Comparison of ENCODE assay signal across 11 cellular contexts in the genomic region with DNA sequence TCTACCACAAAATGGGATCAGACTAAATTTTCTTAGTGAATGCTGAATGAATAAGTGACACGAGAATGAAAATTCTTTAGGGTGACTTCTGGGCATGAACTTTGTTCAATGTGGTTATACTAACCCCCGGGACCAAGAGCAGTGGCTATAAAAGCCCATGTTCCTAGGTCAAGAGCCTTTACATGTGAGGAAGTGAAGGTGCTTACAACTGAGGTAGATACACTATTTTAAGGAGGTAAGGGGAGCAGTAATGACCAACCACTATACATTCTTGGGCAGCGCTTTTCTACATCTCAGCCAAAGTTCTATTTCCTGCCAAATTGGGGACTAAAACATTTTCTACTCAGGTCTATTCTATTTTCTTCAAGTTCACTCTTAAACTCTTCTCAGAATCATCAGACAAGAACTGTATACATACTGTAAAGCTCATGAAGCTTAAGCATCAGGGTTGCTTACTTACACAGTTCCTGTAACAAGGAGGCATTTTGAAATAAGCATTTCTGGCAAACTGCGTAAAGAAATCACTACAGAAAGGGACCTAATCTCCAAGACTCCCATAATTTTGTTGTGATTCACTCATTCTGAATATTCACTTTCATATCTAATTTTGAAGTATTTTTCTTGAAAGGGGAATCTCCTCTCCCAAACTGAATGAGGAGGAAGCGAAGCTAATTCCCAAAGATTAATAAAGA. TPM values are rescaled to one million over a fixed set of nuclear protein-coding genes. Genes with fewer than 3 reads are reported as not detected.
DNase-seq lines count a peak whose midpoint lies in the region; ATAC-seq and TF ChIP-seq lines count a peak whose summit lies in the region.
"Had no signal": no experiment of that assay in that cellular context is flagged by ENCODE, and none has a peak within 500 bp of the region (broad histone marks: within the 10 kb centered on the region; RNA-seq: fewer than 3 reads in every experiment).

No MANE protein-coding gene starts in this region.

- CTCF ChIA-PET in Calu3 (lab: Charles Lee) = interaction anchor here (0.5 to 1.5 kb wide), 4 partner anchors 8 to 184 kb away, joined by 3 to 6 read pairs (median 3); no protein-coding TSS in a partner anchor
- CTCF ChIA-PET in activated CD4-positive, alpha-beta memory T cell treated with anti-CD3 and anti-CD28 coated beads for 36 hours (lab: Charles Lee) = no interaction called here
- CTCF ChIA-PET in activated CD4-positive, alpha-beta T cell treated with anti-CD3 and anti-CD28 coated beads for 36 hours (lab: Charles Lee) = interaction anchor here (0.6 kb wide), 1 partner anchor 36 kb away, joined by 4 read pairs; no protein-coding TSS in a partner anchor

- in situ Hi-C loops in GM13977 (cut with MboI; ENCODE audit: low pct_unique_long_range_greater_than_20kb, low sequenced_read_pairs, unreplicated experiment) = no loop called here

- H3K4me3 Mint-ChIP-seq in Calu3 (ENCODE audit: low read depth, unreplicated experiment) = peak overlapping the region; percentile 88
- no peak overlapping the region for H3K4me3 Mint-ChIP-seq in activated CD4-positive, alpha-beta memory T cell treated with anti-CD3 and anti-CD28 coated beads for 36 hours
- no peak overlapping the region for H3K4me3 Mint-ChIP-seq in activated CD4-positive, alpha-beta T cell treated with anti-CD3 and anti-CD28 coated beads for 36 hours

- TSS peak; percentile 41 for BruUV-seq in Calu3 (replicated peaks; lab: Mats Ljungman, UMichigan)

- peaks cover 34% of the 10 kb centered on the region for H3K4me1 Mint-ChIP-seq in Calu3 (ENCODE audit: low read depth, unreplicated experiment)
- H3K4me1 Mint-ChIP-seq in activated CD4-positive, alpha-beta memory T cell treated with anti-CD3 and anti-CD28 coated beads for 36 hours (ENCODE audit: low read depth) = peaks cover 10% of the 10 kb centered on the region
- H3K4me1 Mint-ChIP-seq in activated CD4-positive, alpha-beta T cell treated with anti-CD3 and anti-CD28 coated beads for 36 hours = peaks cover 11% of the 10 kb centered on the region

- H3K27ac Mint-ChIP-seq in Calu3 (ENCODE audit: unreplicated experiment) = peak overlapping the region; percentile 78
- H3K27ac Mint-ChIP-seq in activated CD4-positive, alpha-beta memory T cell treated with anti-CD3 and anti-CD28 coated beads for 36 hours = no peak overlapping the region
- H3K27ac Mint-ChIP-seq in activated CD4-positive, alpha-beta T cell treated with anti-CD3 and anti-CD28 coated beads for 36 hours = no peak overlapping the region
- H3K27ac Mint-ChIP-seq: CD4-positive, alpha-beta T cell had no signal

- no peaks in the 10 kb centered on the region for H3K9me3 Mint-ChIP-seq in Calu3 (ENCODE audit: low read depth, unreplicated experiment)
- H3K9me3 Mint-ChIP-seq in activated CD4-positive, alpha-beta memory T cell treated with anti-CD3 and anti-CD28 coated beads for 36 hours = peaks cover 16% of the 10 kb centered on the region
- H3K9me3 Mint-ChIP-seq in activated CD4-positive, alpha-beta T cell treated with anti-CD3 and anti-CD28 coated beads for 36 hours (ENCODE audit: low read depth) = peaks cover 10% of the 10 kb centered on the region

- POLR2A ChIA-PET in activated CD4-positive, alpha-beta memory T cell treated with anti-CD3 and anti-CD28 coated beads for 36 hours (lab: Charles Lee) = no interaction called here
- POLR2A ChIA-PET in activated CD4-positive, alpha-beta T cell treated with anti-CD3 and anti-CD28 coated beads for 36 hours (lab: Charles Lee) = no interaction called here

- intact Hi-C loops in Calu3 (cut with micrococcal nuclease; ENCODE audit: unreplicated experiment) = loop anchor here (2.0 kb wide), 1 partner anchor 79 kb away; no protein-coding TSS in a partner anchor
- intact Hi-C loops in activated CD4-positive, alpha-beta memory T cell treated with anti-CD3 and anti-CD28 coated beads for 36 hours (cut with micrococcal nuclease) = loop anchor here (10.0 kb wide), 2 partner anchors 211 to 219 kb away; no protein-coding TSS in a partner anchor
- intact Hi-C loops in activated CD4-positive, alpha-beta T cell treated with anti-CD3 and anti-CD28 coated beads for 36 hours (cut with DNase I, micrococcal nuclease) = loop anchor here in 1 of 2 experiments (10.0 kb wide), 2 partner anchors 89 to 219 kb away; no protein-coding TSS in a partner anchor

- TF ChIP-seq CTCF in Calu3 (IDR thresholded peaks at IDR 0.05; ENCODE audit: unreplicated experiment) = no peak
- no peak for TF ChIP-seq CTCF in WI38 (IDR thresholded peaks at IDR 0.05; ENCODE audit: low read depth, low read length)
- TF ChIP-seq CTCF in retinal pigment epithelial cell (conservative IDR thresholded peaks at IDR 0.05; ENCODE audit: low read depth, low read length) = no peak
- no peak for TF ChIP-seq CTCF in GM13977 (IDR thresholded peaks at IDR 0.05; ENCODE audit: extremely low read depth, insufficient read depth, missing control alignments)

- DNase-seq in Calu3 (no peak), fibroblast of peridontal ligament (ENCODE audit: extremely low read depth) (peak; percentile 57), retinal pigment epithelial cell (ENCODE audit: low read depth) (no peak), GM13977 (ENCODE audit: low spot score) (no peak)
- no peak for DNase-seq in activated CD4-positive, alpha-beta memory T cell treated with anti-CD3 and anti-CD28 coated beads for 36 hours
- no peak for DNase-seq in activated CD4-positive, alpha-beta T cell treated with anti-CD3 and anti-CD28 coated beads for 36 hours
- DNase-seq: CD4-positive, alpha-beta T cell; NCI-H1105 treated with DMSO at 0.1 percent for 48 hours; occipital lobe had no signal

- ATAC-seq in GM21423 (IDR thresholded peaks at IDR 0.05; ENCODE audit: unreplicated experiment) = no peak
- no peak for ATAC-seq in activated CD4-positive, alpha-beta T cell treated with anti-CD3 and anti-CD28 coated beads for 36 hours

- no peaks in the 10 kb centered on the region for H3K27me3 Mint-ChIP-seq in Calu3 (ENCODE audit: unreplicated experiment)
- peaks cover 42% of the 10 kb centered on the region for H3K27me3 Mint-ChIP-seq in activated CD4-positive, alpha-beta memory T cell treated with anti-CD3 and anti-CD28 coated beads for 36 hours
- peaks cover 60% of the 10 kb centered on the region for H3K27me3 Mint-ChIP-seq in activated CD4-positive, alpha-beta T cell treated with anti-CD3 and anti-CD28 coated beads for 36 hours

- H3K36me3 Mint-ChIP-seq in Calu3 (ENCODE audit: insufficient read depth, unreplicated experiment) = peaks cover 28% of the 10 kb centered on the region
- peaks cover 2% of the 10 kb centered on the region for H3K36me3 Mint-ChIP-seq in activated CD4-positive, alpha-beta memory T cell treated with anti-CD3 and anti-CD28 coated beads for 36 hours
- no peaks in the 10 kb centered on the region for H3K36me3 Mint-ChIP-seq in activated CD4-positive, alpha-beta T cell treated with anti-CD3 and anti-CD28 coated beads for 36 hours (ENCODE audit: low read depth)

- peak overlapping the region; percentile 18; the same call in 1 of the 2 replicates for H3K4me3 ChIP-seq in WI38 (ENCODE audit: low read depth, low read length)
- peak overlapping the region; percentile 73 for H3K4me3 ChIP-seq in retinal pigment epithelial cell (ENCODE audit: low read length)

RNA-seq across cellular contexts. Expression of a gene that starts 8.5 kb away (rescaled TPM):
- 57.9 and 62.6 TPM in 2 replicates for total RNA-seq in Calu3 (2022)
- under 1 TPM; 0.31 to 0.38 TPM for total RNA-seq in activated CD4-positive, alpha-beta memory T cell treated with anti-CD3 and anti-CD28 coated beads for 36 hours
- under 1 TPM; 0.21 to 0.23 TPM for total RNA-seq in activated CD4-positive, alpha-beta T cell treated with anti-CD3 and anti-CD28 coated beads for 36 hours
- total RNA-seq: CD4-positive, alpha-beta T cell had no signal

Comparison
In these comparisons a context has a peak if more than half of its experiments do, and no peak if none do; other contexts are left out.
1. RNA of a gene that starts 8.5 kb away (total RNA-seq): 57.9 to 62.6 TPM in Calu3; 0.31 to 0.38 TPM in activated CD4-positive, alpha-beta memory T cell treated with anti-CD3 and anti-CD28 coated beads for 36 hours and 0.21 to 0.23 TPM in activated CD4-positive, alpha-beta T cell treated with anti-CD3 and anti-CD28 coated beads for 36 hours; every median in the first group is over 10 times any median in the second.